16 cellular contexts compared by ENCODE assay signal in genomic region chr10:132143162-132143561, GRCh38. TPM values are rescaled to one million over a fixed set of nuclear protein-coding genes. Genes with fewer than 3 reads are reported as not detected.
A peak's percentile ranks its signal among the peaks of the same experiment; 100 is the strongest.
DNase-seq lines count a peak whose midpoint lies in the region; ATAC-seq and TF ChIP-seq lines count a peak whose summit lies in the region.
"Had no signal": no experiment of that assay in that cellular context is flagged by ENCODE, and none has a peak within 500 bp of the region (broad histone marks: within the 10 kb centered on the region; RNA-seq: fewer than 3 reads in every experiment).

No MANE protein-coding gene starts in this region.

- H3K27me3 ChIP-seq in SK-N-SH (ENCODE audit: insufficient read depth), result no peaks in the 10 kb centered on the region
- peaks cover 6% of the 10 kb centered on the region; the same call in 1 of the 2 replicates for H3K27me3 ChIP-seq in IMR-90 (ENCODE audit: control insufficient read depth, insufficient read depth, low read length)

- BruUV-seq in IMR-90 (replicated peaks; lab: Mats Ljungman, UMichigan), result no TSS peak

- no peak overlapping the region for H2AK9ac ChIP-seq in IMR-90 (replicated peaks; ENCODE audit: low read depth, low read length, poor library complexity)

- ATAC-seq in SK-N-SH treated with all-trans-retinoic acid at 6 μM for 48 hours (no peak), IMR-90 (ENCODE audit: low read depth) (peak; percentile 9; the same call in 1 of the 2 replicates), mucosa of descending colon (no peak), HG03045 (IDR thresholded peaks at IDR 0.05; ENCODE audit: unreplicated experiment) (no peak), left colon (no peak)

- H3K23ac ChIP-seq in IMR-90 (ENCODE audit: low read depth, low read length), result no peak overlapping the region

- 59% methylated on average over 9 of the region's 12 CpGs for WGBS in SK-N-SH (ENCODE audit: low lambda C conversion rate)
- no CpG with 5 or more reads among the region's 12 CpGs for WGBS in IMR-90 (ENCODE audit: extremely low coverage in 2 of 2, insufficient read length in 1 of 2), 2 experiments

- H4K91ac ChIP-seq in IMR-90 (ENCODE audit: insufficient read depth, low read depth, low read length), result no peak overlapping the region

- H3K27ac ChIP-seq in SK-N-SH (ENCODE audit: low read depth in 2 of 2, low read length in 1 of 2) (no peak overlapping the region), IMR-90 (ENCODE audit: insufficient read depth, low read length) (no peak overlapping the region)
- H3K27ac ChIP-seq: 22Rv1, epithelial cell of prostate, SK-N-MC, upper lobe of right lung had no signal

- H3K9ac ChIP-seq in SK-N-SH, result no peak overlapping the region
- no peak overlapping the region for H3K9ac ChIP-seq in IMR-90 (ENCODE audit: low read depth, low read length)

- H3K14ac ChIP-seq in IMR-90 (replicated peaks; ENCODE audit: low read depth, low read length), result no peak overlapping the region

- H2BK5ac ChIP-seq in IMR-90 (ENCODE audit: low read depth, low read length, poor library complexity, severe bottlenecking), result no peak overlapping the region

- H3K4me3 ChIP-seq in SK-N-SH (ENCODE audit: low read depth in 2 of 2, low read length in 1 of 2) (no peak overlapping the region), IMR-90 (ENCODE audit: insufficient read depth, low read depth, low read length) (no peak overlapping the region), mucosa of descending colon (no peak overlapping the region)
- H3K4me3 ChIP-seq: SK-N-MC, upper lobe of right lung had no signal

- DNase-seq in SK-N-SH (peak; percentile 65), IMR-90 (no peak), glutamatergic neuron (peak; percentile 74), mucosa of descending colon (peak in 2 of 3 donors; percentile 8 to 21), hypothalamus (lab: John Stamatoyannopoulos, UW) (no peak), left colon (no peak)
- DNase-seq: AML-193, NCI-H187, small intestine had no signal

- no peak for TF ChIP-seq RAD21 in SK-N-SH (IDR thresholded peaks at IDR 0.05; ENCODE audit: low read length)
- no peak for TF ChIP-seq RAD21 in IMR-90 (IDR thresholded peaks at IDR 0.05; ENCODE audit: low read length)

- CTCF ChIA-PET in SK-N-SH (lab: Yijun Ruan, JAX) (interaction anchor here (0.7 to 5.4 kb wide), 43 partner anchors 9 to 787 kb away, joined by 3 to 65 read pairs (median 5); partner anchors contain the start of gene JAKMIP3), IMR-90 (lab: Yijun Ruan, JAX) (interaction anchor here (0.6 to 1.2 kb wide), 5 partner anchors 11 to 257 kb away, joined by 3 to 8 read pairs (median 4); partner anchors contain the start of gene JAKMIP3)

- H3K9me2 ChIP-seq in SK-N-SH, result no peaks in the 10 kb centered on the region

- no peak overlapping the region for H2BK120ac ChIP-seq in IMR-90 (ENCODE audit: low read depth, low read length)

- H3K9me3 ChIP-seq in SK-N-SH, result no peaks in the 10 kb centered on the region
- H3K9me3 ChIP-seq in IMR-90 (ENCODE audit: control insufficient read depth, insufficient read depth, low read length), result no peaks in the 10 kb centered on the region
- H3K9me3 ChIP-seq in mucosa of descending colon, result no peaks in the 10 kb centered on the region
- H3K9me3 ChIP-seq: upper lobe of right lung had no signal

- H4K20me1 ChIP-seq in SK-N-SH (ENCODE audit: insufficient read depth) (no peaks in the 10 kb centered on the region), IMR-90 (ENCODE audit: insufficient read depth, low read length) (no peaks in the 10 kb centered on the region; the same call in 1 of the 2 replicates)

- no peaks in the 10 kb centered on the region; a peak in 1 of 4 replicates for H3K4me1 ChIP-seq in SK-N-SH (ENCODE audit: control insufficient read depth in 1 of 2, insufficient read depth in 2 of 2, low read depth in 1 of 2, low read length in 1 of 2)
- H3K4me1 ChIP-seq in IMR-90 (ENCODE audit: control insufficient read depth, insufficient read depth, low read length), result no peaks in the 10 kb centered on the region
- no peaks in the 10 kb centered on the region for H3K4me1 ChIP-seq in mucosa of descending colon (ENCODE audit: low read depth)
- H3K4me1 ChIP-seq: upper lobe of right lung had no signal

- TF ChIP-seq CTCF in SK-N-SH (IDR thresholded peaks at IDR 0.05) (no peak), IMR-90 (conservative IDR thresholded peaks at IDR 0.05; ENCODE audit: low read depth, low read length) (no peak), glutamatergic neuron (IDR thresholded peaks at IDR 0.05; ENCODE audit: partially characterized antibody, unreplicated experiment) (no peak), mucosa of descending colon (IDR thresholded peaks at IDR 0.05) (no peak)

- no peaks in the 10 kb centered on the region for H3K27me3 Mint-ChIP-seq in glutamatergic neuron (ENCODE audit: unreplicated experiment)
- H3K27me3 Mint-ChIP-seq: activated naive CD4-positive, alpha-beta T cell treated with anti-CD3 and anti-CD28 coated beads, Interleukin-2, amount 50 U/mL, for 24 hours had no signal

- no peak overlapping the region for H2BK15ac ChIP-seq in IMR-90 (ENCODE audit: low read depth, low read length)

- H2AFZ ChIP-seq in SK-N-SH (ENCODE audit: low read depth), result no peak overlapping the region
- no peak overlapping the region for H2AFZ ChIP-seq in IMR-90 (replicated peaks; ENCODE audit: low read length, poor library complexity)

- no peak overlapping the region for H3K56ac ChIP-seq in IMR-90 (ENCODE audit: extremely low read depth, insufficient read depth, low read length)

- H3K36me3 ChIP-seq in SK-N-SH (replicated peaks in 1 of 2; ENCODE audit: control insufficient read depth in 1 of 2, insufficient read depth in 2 of 2, low read length in 1 of 2), result no peaks in the 10 kb centered on the region
- H3K36me3 ChIP-seq in IMR-90 (ENCODE audit: control insufficient read depth, insufficient read depth, low read length), result no peaks in the 10 kb centered on the region
- no peaks in the 10 kb centered on the region for H3K36me3 ChIP-seq in mucosa of descending colon (ENCODE audit: low read depth)
- H3K36me3 ChIP-seq: upper lobe of right lung had no signal

- H3K79me2 ChIP-seq in SK-N-SH (ENCODE audit: insufficient read depth), result no peaks in the 10 kb centered on the region

- no peaks in the 10 kb centered on the region for H3K9me1 ChIP-seq in IMR-90 (ENCODE audit: insufficient read depth, low read length)

- H3K4me2 ChIP-seq in SK-N-SH (no peak overlapping the region), IMR-90 (ENCODE audit: low read depth, low read length) (no peak overlapping the region)

- H3F3A ChIP-seq in SK-N-SH (replicated peaks; ENCODE audit: insufficient read depth), result no peaks in the 10 kb centered on the region

- H2AK5ac ChIP-seq in IMR-90 (ENCODE audit: low read depth, low read length), result no peak overlapping the region

- dilution Hi-C loops in IMR-90 (cut with HindIII; ENCODE audit: low sequenced_read_pairs, unreplicated experiment), result no loop called here

- H3K4me3 Mint-ChIP-seq in glutamatergic neuron (ENCODE audit: unreplicated experiment), result no peak overlapping the region
- H3K4me3 Mint-ChIP-seq: activated naive CD4-positive, alpha-beta T cell treated with anti-CD3 and anti-CD28 coated beads, Interleukin-2, amount 50 U/mL, for 24 hours had no signal

- no peak overlapping the region for H4K8ac ChIP-seq in IMR-90 (ENCODE audit: low read depth in 2 of 2, low read length in 2 of 2)

- no peak overlapping the region for H3K4ac ChIP-seq in IMR-90 (ENCODE audit: low read depth, low read length)

- POLR2A ChIA-PET in SK-N-SH (lab: Yijun Ruan, JAX), result no interaction called here
- POLR2A ChIA-PET in IMR-90 (lab: Charles Lee; ENCODE audit: unreplicated experiment), result no interaction called here

- in situ Hi-C loops in IMR-90 (cut with MboI; ENCODE audit: low sequenced_read_pairs), result no loop called here

- H3K9me3 Mint-ChIP-seq in glutamatergic neuron (ENCODE audit: unreplicated experiment), result no peaks in the 10 kb centered on the region
- H3K9me3 Mint-ChIP-seq: activated naive CD4-positive, alpha-beta T cell treated with anti-CD3 and anti-CD28 coated beads, Interleukin-2, amount 50 U/mL, for 24 hours had no signal

- no peak for TF ChIP-seq POLR2A in IMR-90 (IDR thresholded peaks at IDR 0.05; ENCODE audit: low read depth, low read length)

- H3K18ac ChIP-seq in IMR-90 (ENCODE audit: low read depth, low read length), result no peak overlapping the region

- no peaks in the 10 kb centered on the region for H3K79me1 ChIP-seq in IMR-90 (ENCODE audit: low read depth in 1 of 2, low read length in 2 of 2)

- intact Hi-C loops in IMR-90 (cut with micrococcal nuclease), result no loop called here
- intact Hi-C loops in mucosa of descending colon (cut with DNase I, micrococcal nuclease), result loop anchor here in 1 of 2 donors (10.0 kb wide), 1 partner anchor 258 kb away; no protein-coding TSS in a partner anchor
- intact Hi-C loops in left colon (cut with DNase I, micrococcal nuclease), result loop anchor here in 1 of 2 donors (10.0 kb wide), 1 partner anchor 258 kb away; no protein-coding TSS in a partner anchor

- no peak overlapping the region for H3K27ac Mint-ChIP-seq in glutamatergic neuron (ENCODE audit: unreplicated experiment)
- H3K27ac Mint-ChIP-seq: activated naive CD4-positive, alpha-beta T cell treated with anti-CD3 and anti-CD28 coated beads, Interleukin-2, amount 50 U/mL, for 24 hours had no signal

- peaks cover 5% of the 10 kb centered on the region for H3K4me1 Mint-ChIP-seq in glutamatergic neuron (ENCODE audit: low read depth, unreplicated experiment)
- H3K4me1 Mint-ChIP-seq: activated naive CD4-positive, alpha-beta T cell treated with anti-CD3 and anti-CD28 coated beads, Interleukin-2, amount 50 U/mL, for 24 hours had no signal

- H4K5ac ChIP-seq in IMR-90 (ENCODE audit: low read depth, low read length), result no peak overlapping the region

- no peak overlapping the region for H2BK20ac ChIP-seq in IMR-90 (ENCODE audit: low read depth, low read length)

- no peak for TF ChIP-seq EP300 in SK-N-SH (IDR thresholded peaks at IDR 0.05; ENCODE audit: borderline replicate concordance in 1 of 2, low read depth in 1 of 2, low read length in 1 of 2)

- H3K36me3 Mint-ChIP-seq in glutamatergic neuron (ENCODE audit: unreplicated experiment), result no peaks in the 10 kb centered on the region
- H3K36me3 Mint-ChIP-seq: activated naive CD4-positive, alpha-beta T cell treated with anti-CD3 and anti-CD28 coated beads, Interleukin-2, amount 50 U/mL, for 24 hours had no signal

TF ChIP-seq in SK-N-SH treated with all-trans-retinoic acid at 6 μM for 48 hours, 23 proteins besides CTCF, POLR2A, EP300 and RAD21 (continues in another document):
- TF ChIP-seq TOX (CRISPR knock-in tag; IDR thresholded peaks at IDR 0.05; ENCODE audit: borderline replicate concordance), result no peak

TF ChIP-seq in IMR-90, 13 proteins besides CTCF, POLR2A, EP300 and RAD21 (continues in another document):
- TF ChIP-seq BHLHE40 (IDR thresholded peaks at IDR 0.05; ENCODE audit: low read depth, low read length), result no peak

RNA-seq across cellular contexts. Expression of gene DPYSL4, which starts 43.6 kb away (rescaled TPM):
- polyA plus RNA-seq in SK-N-SH (2012; rRNA removed) (19.4 and 21.8 TPM in 2 replicates), IMR-90 (2012; rRNA removed) (30.5 and 33.7 TPM in 2 replicates)
- polyA plus RNA-seq in SK-N-SH (2012; cell fraction: cytosol; rRNA removed), result 9.0 and 15.8 TPM in 2 replicates
- 57.0 and 69.4 TPM in 2 replicates for polyA plus RNA-seq in SK-N-SH (2012; cell fraction: nucleus; rRNA removed)
- total RNA-seq in IMR-90 (2012; rRNA removed) (7.2 and 8.1 TPM in 2 replicates), glutamatergic neuron (ENCODE audit: unreplicated experiment) (402 TPM), mucosa of descending colon (1 to 10 TPM in 1 of 3 donors, under 1 TPM in 2; 0.46 to 1.3 (median 0.55) TPM), left colon (under 1 TPM in 1 of 2 donors, not detected in 1; 0.45 TPM)
- 21.2 and 32.9 TPM in 2 replicates for polyA plus RNA-seq in IMR-90 (2012; cell fraction: cytosol; rRNA removed)
- polyA plus RNA-seq in IMR-90 (2012; cell fraction: nucleus; rRNA removed; ENCODE audit: low replicate concordance), result 68.7 and 195 TPM in 2 replicates

Comparison
In these comparisons a context has a peak if more than half of its experiments do, and no peak if none do; other contexts are left out.
1. DNase-seq: peak in SK-N-SH (single experiment), glutamatergic neuron (single experiment) and mucosa of descending colon (2 of 3); none in IMR-90 (single experiment), hypothalamus (0 of 51) and left colon (0 of 2).
2. RNA of gene DPYSL4, which starts 43.6 kb away (total RNA-seq): 402 TPM in glutamatergic neuron (single experiment); 7.2 to 8.1 TPM in IMR-90, 0.46 to 1.3 TPM in mucosa of descending colon and 0.45 TPM in left colon; every median in the first group is over 10 times any median in the second.